ENCODE assay signal across 13 cellular contexts in the genomic region with DNA sequence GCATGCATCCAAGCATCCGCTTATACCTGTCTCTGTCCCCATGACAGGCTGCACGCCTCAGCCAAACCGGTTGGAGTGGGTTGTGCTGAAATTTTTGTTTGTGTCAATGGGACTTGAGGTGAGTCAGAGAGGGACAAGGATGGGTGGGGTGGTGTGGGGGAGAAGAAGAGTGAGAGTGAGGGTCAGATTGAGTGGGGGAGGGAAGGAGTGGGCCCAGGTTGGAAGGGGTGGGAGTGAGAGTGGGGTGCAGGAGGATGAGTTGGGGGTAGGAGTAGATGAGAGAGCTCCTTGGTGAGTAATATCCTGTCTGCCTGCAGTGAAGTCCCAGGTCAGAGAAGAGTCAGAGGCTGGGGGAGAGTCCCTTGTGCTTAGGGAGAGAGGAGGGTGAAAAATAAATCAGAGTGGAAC. TPM values are rescaled to one million over a fixed set of nuclear protein-coding genes. Genes with fewer than 3 reads are reported as not detected.
DNase-seq lines count a peak whose midpoint lies in the region; ATAC-seq and TF ChIP-seq lines count a peak whose summit lies in the region.
"Had no signal": no experiment of that assay in that cellular context is flagged by ENCODE, and none has a peak within 500 bp of the region (broad histone marks: within the 10 kb centered on the region; RNA-seq: fewer than 3 reads in every experiment).

No MANE protein-coding gene starts in this region.

- no peak for TF ChIP-seq CTCF in mammary epithelial cell (conservative IDR thresholded peaks at IDR 0.05 in 1 of 2, IDR thresholded peaks at IDR 0.05 in 1 of 2; ENCODE audit: extremely low read depth in 1 of 2, insufficient read depth in 1 of 2, low read depth in 1 of 2, low read length in 2 of 2)

- H3K4me1 Mint-ChIP-seq in activated CD4-positive, alpha-beta T cell treated with anti-CD3 and anti-CD28 coated beads, Interleukin-2, amount 10 ng/mL, durations not matched to agents 24 days and 14 days: peaks cover 66% of the 10 kb centered on the region

- H3K9me3 Mint-ChIP-seq in activated CD4-positive, alpha-beta T cell treated with anti-CD3 and anti-CD28 coated beads, Interleukin-2, amount 10 ng/mL, durations not matched to agents 24 days and 14 days: no peaks in the 10 kb centered on the region

- H4K20me1 ChIP-seq in mammary epithelial cell (ENCODE audit: insufficient read depth, low read length): no peaks in the 10 kb centered on the region

- no TSS peak for BruUV-seq in mammary epithelial cell (replicated peaks; lab: Mats Ljungman, UMichigan)

- H3K9me3 ChIP-seq in mammary epithelial cell (replicated peaks; ENCODE audit: insufficient read depth, low read length): no peaks in the 10 kb centered on the region
- H3K9me3 ChIP-seq: upper lobe of right lung had no signal

- CTCF ChIA-PET in mammary epithelial cell (lab: Charles Lee; ENCODE audit: low non-redundant PET): interaction anchor here (0.6 kb wide), 2 partner anchors 95 to 96 kb away, joined by 3 read pairs; no protein-coding TSS in a partner anchor

- peaks cover 2% of the 10 kb centered on the region for H3K36me3 Mint-ChIP-seq in activated CD4-positive, alpha-beta T cell treated with anti-CD3 and anti-CD28 coated beads, Interleukin-2, amount 10 ng/mL, durations not matched to agents 24 days and 14 days (ENCODE audit: low read depth)

- no peaks in the 10 kb centered on the region for H3K79me2 ChIP-seq in mammary epithelial cell (ENCODE audit: insufficient read depth, low read length)

- H3K4me3 Mint-ChIP-seq in activated CD4-positive, alpha-beta T cell treated with anti-CD3 and anti-CD28 coated beads, Interleukin-2, amount 10 ng/mL, durations not matched to agents 24 days and 14 days: peak overlapping the region; percentile 50

- peaks cover 48% of the 10 kb centered on the region for H3K4me1 ChIP-seq in mammary epithelial cell (ENCODE audit: insufficient read depth, low read length)

- peak overlapping the region; percentile 16 for H3K27ac ChIP-seq in mammary epithelial cell (ENCODE audit: insufficient read depth, low read depth, low read length)
- H3K27ac ChIP-seq: upper lobe of right lung had no signal

- no peak for DNase-seq in activated CD4-positive, CD25-positive, alpha-beta regulatory T cell treated with anti-CD3 and anti-CD28 coated beads, Interleukin-2, amount 50 U/mL, for 72 hours
- peak; percentile 76 for DNase-seq in activated CD4-positive, alpha-beta T cell treated with anti-CD3 and anti-CD28 coated beads, Interleukin-2, amount 10 ng/mL, durations not matched to agents 24 days and 14 days
- DNase-seq in mammary epithelial cell (peak; percentile 83), NCI-H524 treated with DMSO at 0.1 percent for 48 hours (lab: John Stamatoyannopoulos, UW) (no peak), NCI-H774 (lab: John Stamatoyannopoulos, UW) (no peak)
- peak; percentile 31 to 45 for DNase-seq in stimulated activated CD8-positive, alpha-beta memory T cell treated with anti-CD3 and anti-CD28 coated beads, Interleukin-15, amount 100 ng/mL, for 4 hours (ENCODE audit: low read depth in 2 of 2)
- DNase-seq: NCI-H2171, small intestine, upper lobe of right lung had no signal

- no peak overlapping the region for H3K4me3 ChIP-seq in mammary epithelial cell (replicated peaks in 1 of 3; ENCODE audit: insufficient read depth in 1 of 3, low read depth in 2 of 3, low read length in 3 of 3)
- H3K4me3 ChIP-seq: upper lobe of right lung had no signal

- dilution Hi-C loops in mammary epithelial cell (cut with HindIII; ENCODE audit: low sequenced_read_pairs): loop anchor here (5.0 to 25.0 kb wide), 3 partner anchors 50 to 255 kb away; no protein-coding TSS in a partner anchor

- in situ Hi-C loops in mammary epithelial cell (cut with MboI; ENCODE audit: low sequenced_read_pairs in 2 of 2): loop anchor here in 1 of 2 donors (25.0 kb wide), 1 partner anchor 255 kb away; no protein-coding TSS in a partner anchor

- no peak overlapping the region for H3K9ac ChIP-seq in mammary epithelial cell (ENCODE audit: insufficient read depth, low read length)

- WGBS in mammary epithelial cell (ENCODE audit: low coverage, missing lambda C conversion rate): 45% methylated on average over 3 of the region's 3 CpGs

- peak overlapping the region; percentile 5 for H3K4me2 ChIP-seq in mammary epithelial cell (ENCODE audit: insufficient read depth, low read depth, low read length)

- intact Hi-C loops in activated CD4-positive, alpha-beta T cell treated with anti-CD3 and anti-CD28 coated beads, Interleukin-2, amount 10 ng/mL, durations not matched to agents 24 days and 14 days (cut with micrococcal nuclease): loop anchor here (1.0 kb wide), 2 partner anchors 22 to 47 kb away; a partner anchor contains a TSS
- intact Hi-C loops in mammary epithelial cell (cut with micrococcal nuclease): no loop called here

- ATAC-seq in activated CD4-positive, CD25-positive, alpha-beta regulatory T cell treated with anti-CD3 and anti-CD28 coated beads, Interleukin-2, amount 50 U/mL, for 24 hours: peak; percentile 94 to 96
- ATAC-seq in HG03571 (IDR thresholded peaks at IDR 0.05; ENCODE audit: unreplicated experiment): no peak
- ATAC-seq: upper lobe of right lung had no signal

- H3K27me3 ChIP-seq in mammary epithelial cell (ENCODE audit: insufficient read depth, low read length): no peaks in the 10 kb centered on the region
- H3K27me3 ChIP-seq: upper lobe of right lung had no signal

- H3K27ac Mint-ChIP-seq in activated CD4-positive, alpha-beta T cell treated with anti-CD3 and anti-CD28 coated beads, Interleukin-2, amount 10 ng/mL, durations not matched to agents 24 days and 14 days: peak overlapping the region; percentile 85

- no peaks in the 10 kb centered on the region for H3K36me3 ChIP-seq in mammary epithelial cell (ENCODE audit: insufficient read depth, low read length)
- H3K36me3 ChIP-seq: upper lobe of right lung had no signal

- H3K27me3 Mint-ChIP-seq in activated CD4-positive, alpha-beta T cell treated with anti-CD3 and anti-CD28 coated beads, Interleukin-2, amount 10 ng/mL, durations not matched to agents 24 days and 14 days: peaks cover 2% of the 10 kb centered on the region

- H2AFZ ChIP-seq in mammary epithelial cell (ENCODE audit: low read depth, low read length): no peak overlapping the region

RNA-seq across cellular contexts. Expression of a gene that starts 3.3 kb away (rescaled TPM):
- total RNA-seq in activated CD4-positive, alpha-beta T cell treated with anti-CD3 and anti-CD28 coated beads, Interleukin-2, amount 10 ng/mL, durations not matched to agents 24 days and 14 days: 0.05 TPM in 1 of 2 replicates, not detected in the other
- 10 to 100 TPM in 1 of 2 donors, 1 to 10 TPM in 1; 5.6 to 13.2 TPM for total RNA-seq in mammary epithelial cell
- 5.5 TPM for polyA plus RNA-seq in mammary epithelial cell
- polyA minus RNA-seq in mammary epithelial cell: 53.4 TPM
- total RNA-seq: A673 had no signal

RNA-seq across cellular contexts. Expression of a gene that starts 5.5 kb away (rescaled TPM):
- total RNA-seq in activated CD4-positive, alpha-beta T cell treated with anti-CD3 and anti-CD28 coated beads, Interleukin-2, amount 10 ng/mL, durations not matched to agents 24 days and 14 days: not detected in 2 replicates
- total RNA-seq in mammary epithelial cell: 1 to 10 TPM; 3.0 to 3.8 TPM
- polyA plus RNA-seq in mammary epithelial cell: 1.7 TPM
- not detected for polyA minus RNA-seq in mammary epithelial cell
- total RNA-seq: mononuclear cell had no signal

RNA-seq across cellular contexts. Expression of a gene that starts 22.9 kb away (rescaled TPM):
- 134 and 139 TPM in 2 replicates for total RNA-seq in activated CD4-positive, alpha-beta T cell treated with anti-CD3 and anti-CD28 coated beads, Interleukin-2, amount 10 ng/mL, durations not matched to agents 24 days and 14 days
- total RNA-seq in mammary epithelial cell: under 1 TPM; 0.17 to 0.26 TPM
- 0.03 TPM for polyA plus RNA-seq in mammary epithelial cell
- polyA minus RNA-seq in mammary epithelial cell: not detected
- total RNA-seq: A673 had no signal

RNA-seq across cellular contexts. Expression of a gene that starts 25.2 kb away (rescaled TPM):
- total RNA-seq in activated CD4-positive, alpha-beta T cell treated with anti-CD3 and anti-CD28 coated beads, Interleukin-2, amount 10 ng/mL, durations not matched to agents 24 days and 14 days: 173 and 178 TPM in 2 replicates
- 100 to 1,000 TPM in 1 of 2 donors, 10 to 100 TPM in 1; 34.2 to 141 TPM for total RNA-seq in mammary epithelial cell
- 181 TPM for polyA plus RNA-seq in mammary epithelial cell
- polyA minus RNA-seq in mammary epithelial cell: 12.6 TPM

RNA-seq across cellular contexts. Expression of a gene that starts 25.3 kb away (rescaled TPM):
- 46.7 and 48.2 TPM in 2 replicates for total RNA-seq in activated CD4-positive, alpha-beta T cell treated with anti-CD3 and anti-CD28 coated beads, Interleukin-2, amount 10 ng/mL, durations not matched to agents 24 days and 14 days
- 10 to 100 TPM; 31.3 to 51.1 TPM for total RNA-seq in mammary epithelial cell
- polyA plus RNA-seq in mammary epithelial cell: 57.8 TPM
- 21.7 TPM for polyA minus RNA-seq in mammary epithelial cell

Comparison
In these comparisons a context has a peak if more than half of its experiments do, and no peak if none do; other contexts are left out.
1. DNase-seq: peak in activated CD4-positive, alpha-beta T cell treated with anti-CD3 and anti-CD28 coated beads, Interleukin-2, amount 10 ng/mL, durations not matched to agents 24 days and 14 days (single experiment), mammary epithelial cell (single experiment) and stimulated activated CD8-positive, alpha-beta memory T cell treated with anti-CD3 and anti-CD28 coated beads, Interleukin-15, amount 100 ng/mL, for 4 hours (2 of 2); none in activated CD4-positive, CD25-positive, alpha-beta regulatory T cell treated with anti-CD3 and anti-CD28 coated beads, Interleukin-2, amount 50 U/mL, for 72 hours (single experiment), NCI-H524 treated with DMSO at 0.1 percent for 48 hours (single experiment) and NCI-H774 (single experiment).
2. RNA of a gene that starts 22.9 kb away (total RNA-seq): 134 to 139 TPM in activated CD4-positive, alpha-beta T cell treated with anti-CD3 and anti-CD28 coated beads, Interleukin-2, amount 10 ng/mL, durations not matched to agents 24 days and 14 days; 0.17 to 0.26 TPM in mammary epithelial cell; every median in the first group is over 100 times any median in the second.